Comparison of ENCODE assay signal across 19 cellular contexts in the genomic region with DNA sequence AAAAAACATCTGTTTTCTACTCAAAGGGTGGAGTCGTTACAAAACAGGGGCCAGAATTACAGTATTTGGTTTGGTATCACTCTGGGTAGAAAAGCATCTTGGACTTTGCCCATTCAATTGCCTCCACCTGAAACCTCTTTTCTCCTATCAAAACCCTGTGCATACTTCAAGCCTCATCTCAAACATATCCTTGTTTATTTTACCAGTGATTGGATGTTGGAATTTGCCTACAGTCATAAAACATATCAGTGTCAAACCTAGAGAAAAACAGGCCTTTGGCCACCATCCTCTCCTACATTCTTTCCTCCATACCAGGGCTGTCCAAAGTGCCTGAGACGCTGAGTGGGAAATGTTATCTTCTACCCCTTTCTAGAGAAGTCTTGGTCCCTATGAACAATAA.
"Had no signal": no experiment of that assay in that cellular context is flagged by ENCODE, and none has a peak within 500 bp of the region (broad histone marks: within the 10 kb centered on the region; RNA-seq: fewer than 3 reads in every experiment).

No MANE protein-coding gene starts in this region.

- H3K27ac Mint-ChIP-seq: activated CD4-positive, alpha-beta memory T cell treated with anti-CD3 and anti-CD28 coated beads, Interleukin-2, amount 10 ng/mL, durations not matched to agents 7 days and 5 days; activated CD4-positive, alpha-beta T cell treated with anti-CD3 and anti-CD28 coated beads for 36 hours; activated T-helper 2 cell treated with anti-CD3 and anti-CD28 coated beads, Interferon-gamma antibody, Interleukin-2, Interleukin-4, amounts not matched to agents 10 μg/mL and 5 μg/mL and 100 μg/mL, durations not matched to agents 14 hours and 24 hours and 36 hours; naive thymus-derived CD8-positive, alpha-beta T cell; stimulated activated memory B cell treated with anti-CD40 and anti-IgM and Interleukin-4, amounts not matched to agents 10 μg/mL and 1 μg/mL and 100 μg/mL, for 72 hours; T-cell; WTC11 had no signal

- H3K27ac ChIP-seq: colonic mucosa, heart right ventricle, pancreas, thoracic aorta had no signal

- H3K9me3 Mint-ChIP-seq: activated CD4-positive, alpha-beta memory T cell treated with anti-CD3 and anti-CD28 coated beads, Interleukin-2, amount 10 ng/mL, durations not matched to agents 7 days and 5 days; activated T-helper 2 cell treated with anti-CD3 and anti-CD28 coated beads, Interferon-gamma antibody, Interleukin-2, Interleukin-4, amounts not matched to agents 10 μg/mL and 5 μg/mL and 100 μg/mL, durations not matched to agents 14 hours and 24 hours and 36 hours; stimulated activated memory B cell treated with anti-CD40 and anti-IgM and Interleukin-4, amounts not matched to agents 10 μg/mL and 1 μg/mL and 100 μg/mL, for 72 hours had no signal

- H3K4me3 Mint-ChIP-seq: activated CD4-positive, alpha-beta memory T cell treated with anti-CD3 and anti-CD28 coated beads, Interleukin-2, amount 10 ng/mL, durations not matched to agents 7 days and 5 days; activated CD4-positive, alpha-beta T cell treated with anti-CD3 and anti-CD28 coated beads for 36 hours; central memory CD8-positive, alpha-beta T cell; naive thymus-derived CD8-positive, alpha-beta T cell; stimulated activated memory B cell treated with anti-CD40 and anti-IgM and Interleukin-4, amounts not matched to agents 10 μg/mL and 1 μg/mL and 100 μg/mL, for 72 hours; T-cell; WTC11 had no signal

- ATAC-seq: activated CD4-positive, alpha-beta T cell treated with anti-CD3 and anti-CD28 coated beads for 36 hours; esophagus mucosa; heart right ventricle; naive thymus-derived CD8-positive, alpha-beta T cell; pancreas; sciatic nerve; stimulated activated memory B cell treated with anti-CD40 and anti-IgM and Interleukin-4, amounts not matched to agents 10 μg/mL and 1 μg/mL and 100 μg/mL, for 72 hours; T-cell; WTC11 had no signal

- H3K36me3 ChIP-seq: colonic mucosa, heart right ventricle, pancreas, thoracic aorta had no signal

- H3K9me3 ChIP-seq: colonic mucosa, heart right ventricle, pancreas, thoracic aorta had no signal

- H3K27me3 ChIP-seq: colonic mucosa, heart right ventricle, pancreas had no signal

- H3K4me1 ChIP-seq: colonic mucosa, pancreas had no signal

- H3K36me3 Mint-ChIP-seq: naive thymus-derived CD8-positive, alpha-beta T cell; stimulated activated memory B cell treated with anti-CD40 and anti-IgM and Interleukin-4, amounts not matched to agents 10 μg/mL and 1 μg/mL and 100 μg/mL, for 72 hours; T-cell; WTC11 had no signal

- H3K4me1 Mint-ChIP-seq: activated CD4-positive, alpha-beta memory T cell treated with anti-CD3 and anti-CD28 coated beads, Interleukin-2, amount 10 ng/mL, durations not matched to agents 7 days and 5 days; activated CD4-positive, alpha-beta T cell treated with anti-CD3 and anti-CD28 coated beads for 36 hours; central memory CD8-positive, alpha-beta T cell; T-cell had no signal

- H3K27me3 Mint-ChIP-seq: activated CD4-positive, alpha-beta memory T cell treated with anti-CD3 and anti-CD28 coated beads, Interleukin-2, amount 10 ng/mL, durations not matched to agents 7 days and 5 days; activated CD4-positive, alpha-beta T cell treated with anti-CD3 and anti-CD28 coated beads for 36 hours; central memory CD8-positive, alpha-beta T cell; stimulated activated memory B cell treated with anti-CD40 and anti-IgM and Interleukin-4, amounts not matched to agents 10 μg/mL and 1 μg/mL and 100 μg/mL, for 72 hours had no signal

- H3K4me3 ChIP-seq: colonic mucosa, heart right ventricle, pancreas, thoracic aorta had no signal

- DNase-seq: activated CD4-positive, alpha-beta memory T cell treated with anti-CD3 and anti-CD28 coated beads, Interleukin-2, amount 10 ng/mL, durations not matched to agents 7 days and 5 days; activated CD4-positive, alpha-beta T cell treated with anti-CD3 and anti-CD28 coated beads for 36 hours; activated naive CD4-positive, alpha-beta T cell treated with Interleukin-2 at 50 U/mL for 16 hours; activated T-cell treated with anti-CD3 and anti-CD28 coated beads, Interleukin-2, amount 50 U/mL, for 1 hour; colonic mucosa; effector CD4-positive, alpha-beta T cell; heart right ventricle; mesendoderm; naive thymus-derived CD8-positive, alpha-beta T cell; pancreas; stimulated activated CD4-positive, alpha-beta T cell treated with anti-CD3 and anti-CD28 coated beads, Interleukin-4, amount 100 ng/mL, for 4 hours; T-cell had no signal
